Comparison of ENCODE assay signal across 1 cellular context in the genomic region with DNA sequence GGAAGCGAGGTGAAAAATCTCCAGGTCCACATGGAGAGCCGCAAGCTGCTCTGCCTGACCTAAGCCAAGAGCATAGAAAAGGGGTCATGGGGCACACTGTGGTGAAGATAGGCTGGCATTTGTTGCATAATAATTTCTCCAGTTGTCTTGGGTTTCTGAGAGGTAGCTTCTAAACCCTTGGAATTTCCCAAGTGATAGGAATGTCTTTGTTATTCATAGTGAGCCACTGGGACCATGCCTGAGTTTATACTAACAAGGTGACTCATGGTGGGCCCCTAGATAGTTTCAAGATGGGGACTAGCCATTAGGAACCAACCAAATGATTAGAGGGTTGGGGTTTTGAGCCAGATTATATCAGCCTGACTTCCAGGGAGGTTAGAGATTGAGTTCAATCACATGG.
A peak's percentile ranks its signal among the peaks of the same experiment; 100 is the strongest.
TF ChIP-seq lines count a peak whose summit lies in the region.

No MANE protein-coding gene starts in this region.

TF ChIP-seq in H1, 55 proteins besides CTCF, POLR2A, EP300 and RAD21:
- TF ChIP-seq CEBPB (IDR thresholded peaks at IDR 0.05; ENCODE audit: low read depth, low read length) (peak; percentile 75), TBP (IDR thresholded peaks at IDR 0.05; ENCODE audit: low read depth, low read length) (no peak), RFX5 (IDR thresholded peaks at IDR 0.05; ENCODE audit: borderline replicate concordance, low read depth, low read length) (no peak), BRCA1 (IDR thresholded peaks at IDR 0.05; ENCODE audit: low read depth, low read length) (no peak), GTF2F1 (IDR thresholded peaks at IDR 0.05; ENCODE audit: borderline replicate concordance, low read depth, low read length) (no peak), CHD1 (IDR thresholded peaks at IDR 0.05; ENCODE audit: low read depth, low read length) (no peak), SP1 (IDR thresholded peaks at IDR 0.05; ENCODE audit: low read depth, low read length) (no peak), YY1 (IDR thresholded peaks at IDR 0.05; ENCODE audit: low read depth, low read length) (no peak), RBBP5 (IDR thresholded peaks at IDR 0.05; ENCODE audit: borderline replicate concordance, low read depth, low read length) (no peak), JUND (IDR thresholded peaks at IDR 0.05; ENCODE audit: low read length) (peak; percentile 76; the same call in 1 of the 2 replicates), TEAD4 (IDR thresholded peaks at IDR 0.05; ENCODE audit: low read depth, low read length) (peak; percentile 78)
- TF ChIP-seq, protein P1, sequence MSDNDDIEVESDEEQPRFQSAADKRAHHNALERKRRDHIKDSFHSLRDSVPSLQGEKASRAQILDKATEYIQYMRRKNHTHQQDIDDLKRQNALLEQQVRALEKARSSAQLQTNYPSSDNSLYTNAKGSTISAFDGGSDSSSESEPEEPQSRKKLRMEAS (IDR thresholded peaks at IDR 0.05): no peak
